8 cellular contexts compared by ENCODE assay signal in genomic region chr7:150322833-150323681, GRCh38. TPM values are rescaled to one million over a fixed set of nuclear protein-coding genes. Genes with fewer than 3 reads are reported as not detected.
DNase-seq lines count a peak whose midpoint lies in the region; ATAC-seq and TF ChIP-seq lines count a peak whose summit lies in the region.

Gene ACTR3C, minus strand, starts transcription at chr7:150323545. Its CDS starts 28,249 bp downstream, at chr7:150295296.
Gene LRRC61, plus strand, starts transcription at chr7:150323355. Its CDS starts 13,507 bp downstream, at chr7:150336862.

- peak within 1 kb of the TSS; percentile 59 to 95 (median 82) for H3K27ac Mint-ChIP-seq in CD14-positive monocyte
- H3K27ac Mint-ChIP-seq in activated T-helper 17 cell treated with anti-CD3 and anti-CD28 coated beads, Interleukin-2, amount 50 U/mL, for 72 hours, result peak within 1 kb of the TSS; percentile 100

- peak within 1 kb of the TSS; percentile 64 for H3K4me3 ChIP-seq in NT2/D1 (ENCODE audit: insufficient read length, low read depth)
- peak within 1 kb of the TSS; percentile 78 for H3K4me3 ChIP-seq in psoas muscle
- peak within 1 kb of the TSS; percentile 78 for H3K4me3 ChIP-seq in urinary bladder (ENCODE audit: low read depth, low read length)

- H3K27ac ChIP-seq in psoas muscle, result peak within 1 kb of the TSS; percentile 69
- H3K27ac ChIP-seq in urinary bladder (ENCODE audit: low read depth), result peak within 1 kb of the TSS; percentile 83

- intact Hi-C loops in CD14-positive monocyte (cut with micrococcal nuclease) (no loop called here), psoas muscle (cut with DNase I) (no loop called here)

- peak; percentile 26 for TF ChIP-seq CTCF in CD14-positive monocyte (IDR thresholded peaks at IDR 0.05)
- TF ChIP-seq CTCF in psoas muscle (IDR thresholded peaks at IDR 0.05), result peak; percentile 10

- H3K9me3 ChIP-seq in NT2/D1 (ENCODE audit: insufficient read depth, low read length) (no peaks in the 10 kb centered on the region), psoas muscle (no peaks in the 10 kb centered on the region)

- H3K9ac ChIP-seq in NT2/D1 (ENCODE audit: insufficient read length, low read depth), result peak within 1 kb of the TSS; percentile 79

- peaks cover 43% of the 10 kb centered on the region for H3K4me1 Mint-ChIP-seq in CD14-positive monocyte
- peaks cover 33% of the 10 kb centered on the region for H3K4me1 Mint-ChIP-seq in activated T-helper 17 cell treated with anti-CD3 and anti-CD28 coated beads, Interleukin-2, amount 50 U/mL, for 72 hours

- peaks cover 26% of the 10 kb centered on the region for H3K36me3 ChIP-seq in NT2/D1 (ENCODE audit: insufficient read depth, insufficient read length, low read length)
- H3K36me3 ChIP-seq in psoas muscle (ENCODE audit: insufficient read depth in 1 of 2, low read depth in 1 of 2), result peaks cover 0 to 3% of the 10 kb centered on the region in 2 donors
- no peaks in the 10 kb centered on the region for H3K36me3 ChIP-seq in urinary bladder (ENCODE audit: insufficient read depth)

- H3K27me3 ChIP-seq in NT2/D1 (ENCODE audit: insufficient read depth, insufficient read length) (no peaks in the 10 kb centered on the region), psoas muscle (ENCODE audit: insufficient read depth in 3 of 3, low read length in 2 of 3) (peaks cover 0 to 5% (median 3%) of the 10 kb centered on the region in 3 donors)

- H3K27me3 Mint-ChIP-seq in CD14-positive monocyte (ENCODE audit: low read depth in 3 of 3), result peaks cover 0 to 2% (median 0%) of the 10 kb centered on the region in 3 donors
- H3K27me3 Mint-ChIP-seq in activated T-helper 17 cell treated with anti-CD3 and anti-CD28 coated beads, Interleukin-2, amount 50 U/mL, for 72 hours, result no peaks in the 10 kb centered on the region

- no peaks in the 10 kb centered on the region for H3K9me3 Mint-ChIP-seq in CD14-positive monocyte
- no peaks in the 10 kb centered on the region for H3K9me3 Mint-ChIP-seq in activated T-helper 17 cell treated with anti-CD3 and anti-CD28 coated beads, Interleukin-2, amount 50 U/mL, for 72 hours

- H3K36me3 Mint-ChIP-seq in CD14-positive monocyte, result peaks cover 14 to 23% of the 10 kb centered on the region in 2 donors
- peaks cover 58% of the 10 kb centered on the region for H3K36me3 Mint-ChIP-seq in activated T-helper 17 cell treated with anti-CD3 and anti-CD28 coated beads, Interleukin-2, amount 50 U/mL, for 72 hours (ENCODE audit: low read depth)

- ATAC-seq in GM19438 (IDR thresholded peaks at IDR 0.05; ENCODE audit: low read depth, unreplicated experiment), result peak; percentile 58
- ATAC-seq in activated T-helper 17 cell treated with anti-CD3 and anti-CD28 coated beads, Interleukin-2, amount 50 U/mL, for 72 hours (replicated peaks), result peak; percentile 50
- peak; percentile 74 to 78 (median 77) for ATAC-seq in psoas muscle

- WGBS in psoas muscle, 3 donors, result 12 to 16% (median 13%) methylated on average over 74 to 82 of the region's 82 CpGs
- 7% methylated on average over 82 of the region's 82 CpGs for WGBS in urinary bladder

- DNase-seq in CD14-positive monocyte (ENCODE audit: low spot score) (no peak), HK-2 (ENCODE audit: unreplicated experiment) (peak; percentile 87), NT2/D1 (ENCODE audit: low read depth, low spot score) (peak; percentile 77), germinal center (ENCODE audit: low spot score) (peak; percentile 67), psoas muscle (peak in 1 of 2 donors; percentile 59)

- peak within 1 kb of the TSS; percentile 94 to 98 for H3K4me3 Mint-ChIP-seq in CD14-positive monocyte
- peak within 1 kb of the TSS; percentile 100 for H3K4me3 Mint-ChIP-seq in activated T-helper 17 cell treated with anti-CD3 and anti-CD28 coated beads, Interleukin-2, amount 50 U/mL, for 72 hours

- H3K4me1 ChIP-seq in NT2/D1 (ENCODE audit: insufficient read depth, insufficient read length), result peaks cover 2% of the 10 kb centered on the region
- no peaks in the 10 kb centered on the region for H3K4me1 ChIP-seq in psoas muscle
- no peaks in the 10 kb centered on the region for H3K4me1 ChIP-seq in urinary bladder (ENCODE audit: insufficient read depth)

RNA-seq across cellular contexts. Expression of gene ACTR3C, which starts in this region (rescaled TPM):
- polyA plus RNA-seq in CD14-positive monocyte (1 to 10 TPM in 1 of 2 donors, under 1 TPM in 1; 0.55 to 1.7 TPM), psoas muscle (1 to 10 TPM; 1.3 to 3.7 (median 1.4) TPM), urinary bladder (3.4 TPM)
- total RNA-seq in activated T-helper 17 cell treated with anti-CD3 and anti-CD28 coated beads, Interleukin-2, amount 50 U/mL, for 72 hours, result 10 to 100 TPM in 1 of 2 donors, 1 to 10 TPM in 1; 9.4 to 11.1 TPM
- total RNA-seq in psoas muscle (1 to 10 TPM in 3 of 4 donors, under 1 TPM in 1; 0.71 to 3.3 (median 3.0) TPM), urinary bladder (6.5 TPM)

RNA-seq across cellular contexts. Expression of gene LRRC61, which starts in this region (rescaled TPM):
- polyA plus RNA-seq in CD14-positive monocyte (1 to 10 TPM; 5.7 to 8.6 TPM), psoas muscle (1 to 10 TPM; 2.0 to 3.8 (median 3.3) TPM), urinary bladder (11.8 TPM)
- total RNA-seq in activated T-helper 17 cell treated with anti-CD3 and anti-CD28 coated beads, Interleukin-2, amount 50 U/mL, for 72 hours, result 10 to 100 TPM; 32.7 to 61.6 TPM
- total RNA-seq in psoas muscle (1 to 10 TPM in 3 of 4 donors, under 1 TPM in 1; 0.88 to 4.4 (median 2.6) TPM), urinary bladder (3.7 TPM)
